ENCODE assay signal across 10 cellular contexts in genomic region chr18:77098554-77099174, GRCh38. TPM values are rescaled to one million over a fixed set of nuclear protein-coding genes. Genes with fewer than 3 reads are reported as not detected.
DNase-seq lines count a peak whose midpoint lies in the region; ATAC-seq and TF ChIP-seq lines count a peak whose summit lies in the region.
"Had no signal": no experiment of that assay in that cellular context is flagged by ENCODE, and none has a peak within 500 bp of the region (broad histone marks: within the 10 kb centered on the region; RNA-seq: fewer than 3 reads in every experiment).

No MANE protein-coding gene starts in this region.

- peaks cover 21 to 93% (median 69%) of the 10 kb centered on the region in 4 donors for H3K4me1 Mint-ChIP-seq in CD4-positive, CD25-positive, alpha-beta regulatory T cell
- peaks cover 40 to 53% (median 46%) of the 10 kb centered on the region in 3 donors for H3K4me1 Mint-ChIP-seq in IgD-negative memory B cell
- H3K4me1 Mint-ChIP-seq in neural progenitor cell = peaks cover 48% of the 10 kb centered on the region

- peak overlapping the region; percentile 86 for H3K27ac ChIP-seq in CD4-positive, CD25-positive, alpha-beta regulatory T cell (ENCODE audit: insufficient read depth, low read length, poor library complexity, severe bottlenecking)
- H3K27ac ChIP-seq in coronary artery (peak overlapping the region in 1 of 2 donors; percentile 65), neural progenitor cell (no peak overlapping the region), PC-9 (no peak overlapping the region)
- H3K27ac ChIP-seq: KMS-11 had no signal

- POLR2A ChIA-PET in PC-9 (lab: Charles Lee; ENCODE audit: unreplicated experiment) = no interaction called here

- H3F3A ChIP-seq in neural progenitor cell (ENCODE audit: low read depth) (no peaks in the 10 kb centered on the region), PC-9 (ENCODE audit: insufficient read depth, low read depth) (peaks cover 41% of the 10 kb centered on the region)

- H3K4me2 ChIP-seq in neural progenitor cell (no peak overlapping the region), PC-9 (no peak overlapping the region)
- H3K4me2 ChIP-seq: KMS-11 had no signal

- H3K4me1 ChIP-seq in CD4-positive, CD25-positive, alpha-beta regulatory T cell (ENCODE audit: control insufficient read depth, insufficient read depth, low read length, poor library complexity, severe bottlenecking) = peaks cover 75% of the 10 kb centered on the region
- H3K4me1 ChIP-seq in neural progenitor cell (peaks cover 9% of the 10 kb centered on the region), PC-9 (replicated peaks; ENCODE audit: insufficient read depth) (peaks cover 40% of the 10 kb centered on the region)

- no peaks in the 10 kb centered on the region for H3K9me2 ChIP-seq in PC-9 (ENCODE audit: insufficient read depth)

- H3K4me3 ChIP-seq in CD4-positive, CD25-positive, alpha-beta regulatory T cell (ENCODE audit: low read depth, low read length) = peak overlapping the region; percentile 33
- H3K4me3 ChIP-seq in coronary artery (peak overlapping the region; percentile 42), neural progenitor cell (no peak overlapping the region), PC-9 (no peak overlapping the region)

- intact Hi-C loops in PC-9 (cut with micrococcal nuclease; ENCODE audit: unreplicated experiment) = no loop called here

- H3K27me3 Mint-ChIP-seq in CD4-positive, CD25-positive, alpha-beta regulatory T cell = no peaks in the 10 kb centered on the region
- H3K27me3 Mint-ChIP-seq in IgD-negative memory B cell (no peaks in the 10 kb centered on the region), neural progenitor cell (ENCODE audit: insufficient read depth, low read depth) (peaks cover 11% of the 10 kb centered on the region)

- H4K20me1 ChIP-seq in neural progenitor cell (ENCODE audit: low read depth) (no peaks in the 10 kb centered on the region), PC-9 (ENCODE audit: insufficient read depth) (no peaks in the 10 kb centered on the region)

- DNase-seq in CD4-positive, CD25-positive, alpha-beta regulatory T cell = no peak
- DNase-seq in coronary artery (ENCODE audit: low spot score) = no peak
- DNase-seq in neural progenitor cell (ENCODE audit: low spot score) = no peak
- no peak for DNase-seq in PC-9
- no peak for DNase-seq in occipital lobe (lab: John Stamatoyannopoulos, UW)
- DNase-seq in stimulated activated CD4-positive, alpha-beta T cell treated with anti-CD3 and anti-CD28 coated beads, Interleukin-15, amount 100 ng/mL, for 24 hours = no peak

- peak overlapping the region; percentile 94 to 99 (median 97) for H3K27ac Mint-ChIP-seq in CD4-positive, CD25-positive, alpha-beta regulatory T cell
- H3K27ac Mint-ChIP-seq in IgD-negative memory B cell (peak overlapping the region in 2 of 3 donors; percentile 91 to 94), neural progenitor cell (peak overlapping the region; percentile 30)

- ATAC-seq in CD4-positive, CD25-positive, alpha-beta regulatory T cell (ENCODE audit: low read depth in 2 of 2) = no peak
- no peak for ATAC-seq in GM18907 (IDR thresholded peaks at IDR 0.05; ENCODE audit: unreplicated experiment)
- ATAC-seq: left lobe of liver had no signal

- H3K27me3 ChIP-seq in CD4-positive, CD25-positive, alpha-beta regulatory T cell (ENCODE audit: control insufficient read depth, insufficient read depth, low read length) = no peaks in the 10 kb centered on the region
- H3K27me3 ChIP-seq in neural progenitor cell (no peaks in the 10 kb centered on the region), PC-9 (ENCODE audit: insufficient read depth, low read depth) (no peaks in the 10 kb centered on the region)

- no peak overlapping the region for H2AFZ ChIP-seq in neural progenitor cell (replicated peaks)
- H2AFZ ChIP-seq in PC-9 = no peak overlapping the region

- peaks cover 26% of the 10 kb centered on the region for H3K36me3 Mint-ChIP-seq in CD4-positive, CD25-positive, alpha-beta regulatory T cell
- H3K36me3 Mint-ChIP-seq in IgD-negative memory B cell (peaks cover 4% of the 10 kb centered on the region), neural progenitor cell (no peaks in the 10 kb centered on the region)

- H3K9me3 Mint-ChIP-seq in CD4-positive, CD25-positive, alpha-beta regulatory T cell = no peaks in the 10 kb centered on the region
- H3K9me3 Mint-ChIP-seq in IgD-negative memory B cell (no peaks in the 10 kb centered on the region), neural progenitor cell (no peaks in the 10 kb centered on the region)

- BruUV-seq in PC-9 (replicated peaks; lab: Mats Ljungman, UMichigan) = no TSS peak

- CTCF ChIA-PET in PC-9 (lab: Charles Lee) = no interaction called here

- H3K4me3 Mint-ChIP-seq in CD4-positive, CD25-positive, alpha-beta regulatory T cell = peak overlapping the region; percentile 36 to 89 (median 82)
- peak overlapping the region in 1 of 4 donors; percentile 91 for H3K4me3 Mint-ChIP-seq in IgD-negative memory B cell
- no peak overlapping the region for H3K4me3 Mint-ChIP-seq in neural progenitor cell

- H3K9ac ChIP-seq in neural progenitor cell = no peak overlapping the region
- H3K9ac ChIP-seq: KMS-11 had no signal

- TF ChIP-seq CTCF in coronary artery (IDR thresholded peaks at IDR 0.05) (no peak), neural progenitor cell (IDR thresholded peaks at IDR 0.05) (no peak), PC-9 (conservative IDR thresholded peaks at IDR 0.05) (no peak)

- H3K36me3 ChIP-seq in CD4-positive, CD25-positive, alpha-beta regulatory T cell (ENCODE audit: control insufficient read depth, insufficient read depth, low read length) = peaks cover 27% of the 10 kb centered on the region
- H3K36me3 ChIP-seq in neural progenitor cell = no peaks in the 10 kb centered on the region
- H3K36me3 ChIP-seq in PC-9 (ENCODE audit: low read depth) = peaks cover 22% of the 10 kb centered on the region

- no peaks in the 10 kb centered on the region for H3K9me3 ChIP-seq in CD4-positive, CD25-positive, alpha-beta regulatory T cell (ENCODE audit: control insufficient read depth in 2 of 2, low read length in 2 of 2)
- no peaks in the 10 kb centered on the region for H3K9me3 ChIP-seq in neural progenitor cell (ENCODE audit: low read depth)
- no peaks in the 10 kb centered on the region for H3K9me3 ChIP-seq in PC-9 (ENCODE audit: insufficient read depth, low read depth)

- H3K79me2 ChIP-seq in neural progenitor cell (ENCODE audit: low read depth) = no peaks in the 10 kb centered on the region
- H3K79me2 ChIP-seq in PC-9 (ENCODE audit: low read depth) = peaks cover 61% of the 10 kb centered on the region

RNA-seq across cellular contexts. Expression of gene MBP, which starts 33.9 kb away (rescaled TPM):
- total RNA-seq in CD4-positive, CD25-positive, alpha-beta regulatory T cell = 172 TPM
- polyA plus RNA-seq in CD4-positive, CD25-positive, alpha-beta regulatory T cell = 100 to 1,000 TPM; 134 to 145 (median 141) TPM
- 89.4 TPM for polyA plus RNA-seq in IgD-negative memory B cell
- total RNA-seq in neural progenitor cell (ENCODE audit: low replicate concordance) = 0.64 and 2.1 TPM in 2 replicates
- total RNA-seq in PC-9 (2021) = 37.9 and 44.4 TPM in 2 replicates
- 5.8 TPM for total RNA-seq in occipital lobe

Comparison
In these comparisons a context has a peak if more than half of its experiments do, and no peak if none do; other contexts are left out.
1. H3K4me3 ChIP-seq: peak in CD4-positive, CD25-positive, alpha-beta regulatory T cell (single experiment) and coronary artery (single experiment); none in neural progenitor cell (single experiment) and PC-9 (single experiment).
2. H3K27ac Mint-ChIP-seq: peak in every context shown above with its lines; median percentile 97 in CD4-positive, CD25-positive, alpha-beta regulatory T cell; 92 in IgD-negative memory B cell; 30 in neural progenitor cell.